ENCODE assay signal across 24 cellular contexts in the genomic region with DNA sequence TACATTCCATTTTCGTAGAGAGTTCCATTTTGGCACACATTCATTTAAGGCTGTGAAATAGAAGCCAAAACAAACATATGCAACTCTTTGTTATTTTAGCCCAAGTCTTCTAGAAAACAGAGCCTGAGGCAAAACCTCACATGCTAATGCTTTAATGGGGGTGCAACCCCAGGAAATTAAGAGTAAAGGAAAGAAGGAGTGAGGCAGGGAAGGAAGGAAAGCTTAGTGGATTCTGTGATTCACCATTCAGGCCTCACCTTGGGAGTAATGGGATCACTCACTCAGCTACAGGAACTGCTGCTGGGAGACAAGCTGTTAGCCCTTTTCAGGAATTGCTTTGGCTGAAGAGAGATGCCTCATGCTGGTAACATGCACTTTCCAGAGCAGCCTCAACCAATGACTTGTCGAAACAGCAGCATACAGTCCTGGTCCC.
DNase-seq lines count a peak whose midpoint lies in the region; ATAC-seq, FAIRE-seq and TF ChIP-seq lines count a peak whose summit lies in the region.
"Had no signal": no experiment of that assay in that cellular context is flagged by ENCODE, and none has a peak within 500 bp of the region (broad histone marks: within the 10 kb centered on the region; RNA-seq: fewer than 3 reads in every experiment).

No MANE protein-coding gene starts in this region.

- H4K8ac ChIP-seq in H9 (replicated peaks; ENCODE audit: insufficient read length, low read depth, low read length) (no peak overlapping the region), mesendoderm (ENCODE audit: low read depth, low read length) (no peak overlapping the region)

- H3K56ac ChIP-seq in H9 (ENCODE audit: insufficient read length, low read depth, low read length) (no peak overlapping the region), mesendoderm (ENCODE audit: low read length) (no peak overlapping the region)

- no peak overlapping the region for H2AK5ac ChIP-seq in H9 (ENCODE audit: insufficient read length, low read length)
- H2AK5ac ChIP-seq in mesendoderm (ENCODE audit: low read length) = no peak overlapping the region

- H3K18ac ChIP-seq in H9 (ENCODE audit: insufficient read length, low read depth, low read length) = no peak overlapping the region
- no peak overlapping the region for H3K18ac ChIP-seq in mesendoderm (ENCODE audit: low read length)

- H3K23me2 ChIP-seq in H9 (ENCODE audit: insufficient read length, low read depth, low read length, poor library complexity, severe bottlenecking) = no peaks in the 10 kb centered on the region

- H3K4ac ChIP-seq in H9 (ENCODE audit: low read depth, low read length) (no peak overlapping the region), mesendoderm (ENCODE audit: low read depth, low read length) (no peak overlapping the region)

- no peak for FAIRE-seq in kidney (lab: Jason Lieb, UNC)
- FAIRE-seq: HepG2 had no signal

- no peak overlapping the region for H2AFZ ChIP-seq in H9 (ENCODE audit: low read length)

- CTCF ChIA-PET in WTC11 (lab: Charles Lee) = interaction anchor here (1.2 to 1.3 kb wide), 2 partner anchors 47 to 208 kb away, joined by 5 to 8 read pairs; no protein-coding TSS in a partner anchor

- H3K27me3 ChIP-seq in H9 (ENCODE audit: insufficient read depth, low read length) (no peaks in the 10 kb centered on the region), mesendoderm (ENCODE audit: insufficient read depth, low read length, poor library complexity) (no peaks in the 10 kb centered on the region)
- H3K27me3 ChIP-seq: cardiac muscle cell, heart left ventricle had no signal

- peak; percentile 46 for DNase-seq in H9
- DNase-seq in WTC11 (ENCODE audit: low spot score) = no peak
- DNase-seq in epithelial cell of esophagus (ENCODE audit: low read depth) = peak; percentile 85
- peak; percentile 78 for DNase-seq in mesendoderm
- DNase-seq in kidney = no peak
- no peak for DNase-seq in mucosa of gallbladder (ENCODE audit: low spot score)
- DNase-seq in omental fat pad (ENCODE audit: low spot score) = no peak
- DNase-seq: activated CD4-positive, alpha-beta memory T cell treated with anti-CD3 and anti-CD28 coated beads for 36 hours; activated T-cell treated with anti-CD3 and anti-CD28 coated beads, Interleukin-2, amount 50 U/mL, for 4 hours; CD4-positive, alpha-beta T cell; DND-41; heart left ventricle; midbrain; NCI-H1694 treated with DMSO at 0.1 percent for 48 hours; Right ventricle myocardium superior; stimulated activated CD4-positive, alpha-beta T cell treated with anti-CD3 and anti-CD28 coated beads, Interleukin-15, amount 100 ng/mL, for 24 hours; stimulated activated naive CD4-positive, alpha-beta T cell treated with Interleukin-2 at 50 U/mL for 16 hours; WERI-Rb-1 had no signal

- TF ChIP-seq CTCF in H9 (conservative IDR thresholded peaks at IDR 0.05) (no peak), WTC11 (IDR thresholded peaks at IDR 0.05) (no peak), epithelial cell of esophagus (IDR thresholded peaks at IDR 0.05; ENCODE audit: insufficient read depth, low read depth, low read length, missing control alignments) (no peak), kidney (IDR thresholded peaks at IDR 0.05; ENCODE audit: borderline replicate concordance, extremely low read depth, insufficient read depth) (no peak), omental fat pad (IDR thresholded peaks at IDR 0.05) (no peak)

- H3K9me3 ChIP-seq in H9 (ENCODE audit: control insufficient read depth, low read depth, low read length) (no peaks in the 10 kb centered on the region), kidney (ENCODE audit: control insufficient read depth in 1 of 2, low read length in 2 of 2) (no peaks in the 10 kb centered on the region)

- no peak overlapping the region for H4K91ac ChIP-seq in H9 (ENCODE audit: insufficient read length, low read depth, low read length)

- H4K5ac ChIP-seq in H9 (ENCODE audit: insufficient read length, low read depth, low read length) (no peak overlapping the region), mesendoderm (ENCODE audit: low read length) (no peak overlapping the region)

- H3K4me2 ChIP-seq in H9 (ENCODE audit: insufficient read depth, insufficient read length, low read length) (no peak overlapping the region), mesendoderm (ENCODE audit: low read length) (no peak overlapping the region)

- H3K36me3 Mint-ChIP-seq in H9 (ENCODE audit: insufficient read depth in 1 of 3, low read depth in 3 of 3) = peaks cover 0 to 8% (median 0%) of the 10 kb centered on the region in 3 experiments; a peak in 1 of 7 replicates
- H3K36me3 Mint-ChIP-seq in WTC11 = peaks cover 8% of the 10 kb centered on the region
- H3K36me3 Mint-ChIP-seq: activated CD4-positive, alpha-beta memory T cell treated with anti-CD3 and anti-CD28 coated beads for 36 hours; activated naive CD4-positive, alpha-beta T cell treated with anti-CD3 and anti-CD28 coated beads, Interleukin-2, amount 50 U/mL, for 24 hours; type B pancreatic cell had no signal

- H3K4me1 ChIP-seq in H9 (ENCODE audit: insufficient read depth, low read length) (no peaks in the 10 kb centered on the region), mesendoderm (ENCODE audit: control insufficient read depth, low read depth, low read length) (no peaks in the 10 kb centered on the region), kidney (ENCODE audit: control insufficient read depth in 1 of 2, insufficient read depth in 1 of 2, low read depth in 1 of 2, low read length in 2 of 2) (no peaks in the 10 kb centered on the region)
- H3K4me1 ChIP-seq: heart left ventricle had no signal

- H3K14ac ChIP-seq in H9 (ENCODE audit: insufficient read depth, low read length) = no peak overlapping the region

- intact Hi-C loops in kidney (cut with DNase I) = no loop called here

- no peaks in the 10 kb centered on the region for H3K79me2 ChIP-seq in H9 (ENCODE audit: insufficient read depth, low read length)
- no peaks in the 10 kb centered on the region for H3K79me2 ChIP-seq in mesendoderm (ENCODE audit: control insufficient read depth, insufficient read depth, low read length)

- no peak overlapping the region for H2BK120ac ChIP-seq in H9 (ENCODE audit: low read depth, low read length, poor library complexity, severe bottlenecking)
- no peak overlapping the region for H2BK120ac ChIP-seq in mesendoderm (ENCODE audit: low read depth, low read length)

- no peak overlapping the region for H2BK20ac ChIP-seq in H9 (ENCODE audit: low read depth, low read length, poor library complexity, severe bottlenecking)

- ATAC-seq in WTC11 = peak; percentile 92
- no peak for ATAC-seq in HG03439 (IDR thresholded peaks at IDR 0.05; ENCODE audit: unreplicated experiment)
- ATAC-seq in omental fat pad (ENCODE audit: low FRiP score) = no peak
- ATAC-seq: activated T-cell treated with anti-CD3 and anti-CD28 coated beads, Interleukin-2, amount 50 U/mL, for 4 hours; heart left ventricle; HepG2 had no signal

- H2BK15ac ChIP-seq in H9 (ENCODE audit: low read depth, low read length) (no peak overlapping the region), mesendoderm (replicated peaks; ENCODE audit: low read depth) (no peak overlapping the region)

- H3K4me3 Mint-ChIP-seq in H9 (no peak overlapping the region), WTC11 (no peak overlapping the region)
- H3K4me3 Mint-ChIP-seq: activated CD4-positive, alpha-beta memory T cell treated with anti-CD3 and anti-CD28 coated beads for 36 hours; activated naive CD4-positive, alpha-beta T cell treated with anti-CD3 and anti-CD28 coated beads, Interleukin-2, amount 50 U/mL, for 24 hours; activated T-cell treated with anti-CD3 and anti-CD28 coated beads, Interleukin-2, amount 50 U/mL, for 4 hours; CD4-positive, alpha-beta T cell; T-helper 1 cell treated with Interleukin-12 subunit alpha and Interleukin-12 subunit beta and Interleukin-4 antibody, amounts not matched to agents 30 μg/mL and 1 μg/mL, for 36 hours; type B pancreatic cell had no signal

- H3K27me3 Mint-ChIP-seq in H9 (ENCODE audit: low read depth) (no peaks in the 10 kb centered on the region), WTC11 (ENCODE audit: low read depth) (peaks cover 64% of the 10 kb centered on the region)
- H3K27me3 Mint-ChIP-seq: activated CD4-positive, alpha-beta memory T cell treated with anti-CD3 and anti-CD28 coated beads for 36 hours; activated naive CD4-positive, alpha-beta T cell treated with anti-CD3 and anti-CD28 coated beads, Interleukin-2, amount 50 U/mL, for 24 hours; CD4-positive, alpha-beta T cell; type B pancreatic cell had no signal

- H3K23ac ChIP-seq in H9 (ENCODE audit: insufficient read length, low read depth, low read length) (no peak overlapping the region), mesendoderm (ENCODE audit: low read length) (no peak overlapping the region)

- H3K9me3 Mint-ChIP-seq in H9 = peaks cover 0 to 2% of the 10 kb centered on the region in 2 experiments; a peak in 2 of 5 replicates
- H3K9me3 Mint-ChIP-seq in WTC11 = peaks cover 13% of the 10 kb centered on the region
- H3K9me3 Mint-ChIP-seq: CD4-positive, alpha-beta T cell; T-helper 1 cell treated with Interleukin-12 subunit alpha and Interleukin-12 subunit beta and Interleukin-4 antibody, amounts not matched to agents 30 μg/mL and 1 μg/mL, for 36 hours; type B pancreatic cell had no signal

- no peak overlapping the region for H3K4me3 ChIP-seq in epithelial cell of esophagus (ENCODE audit: low read length)
- no peak overlapping the region for H3K4me3 ChIP-seq in mesendoderm (ENCODE audit: low read length)
- no peak overlapping the region for H3K4me3 ChIP-seq in kidney (ENCODE audit: low read length in 2 of 2)
- H3K4me3 ChIP-seq: cardiac muscle cell, heart left ventricle had no signal

- H3K4me1 Mint-ChIP-seq in H9 (peaks cover 10 to 11% of the 10 kb centered on the region in 2 experiments), WTC11 (peaks cover 27% of the 10 kb centered on the region)
- H3K4me1 Mint-ChIP-seq: activated naive CD4-positive, alpha-beta T cell treated with anti-CD3 and anti-CD28 coated beads, Interleukin-2, amount 50 U/mL, for 24 hours had no signal

- H3K79me1 ChIP-seq in H9 (ENCODE audit: insufficient read depth, low read depth, low read length, poor library complexity, severe bottlenecking) (no peaks in the 10 kb centered on the region), mesendoderm (ENCODE audit: low read length) (no peaks in the 10 kb centered on the region)

- POLR2A ChIA-PET in WTC11 (lab: Charles Lee) = no interaction called here

- no CpG with 5 or more reads among the region's 2 CpGs for WGBS in H9 (ENCODE audit: extremely low coverage, insufficient read length, low lambda C conversion rate)
- no CpG with 5 or more reads among the region's 2 CpGs for WGBS in mesendoderm (ENCODE audit: extremely low coverage, insufficient coverage, low lambda C conversion rate)

- H3K36me3 ChIP-seq in mesendoderm (ENCODE audit: control insufficient read depth, insufficient read depth, low read length) (no peaks in the 10 kb centered on the region), kidney (ENCODE audit: control insufficient read depth in 1 of 2, insufficient read depth in 2 of 2, low read length in 2 of 2) (no peaks in the 10 kb centered on the region)
- H3K36me3 ChIP-seq: cardiac muscle cell, heart left ventricle, WERI-Rb-1 had no signal

- no peak overlapping the region for H3K9ac ChIP-seq in H9 (ENCODE audit: extremely low read depth, insufficient read length, low read length)
- H3K9ac ChIP-seq in mesendoderm (ENCODE audit: low read length) = no peak overlapping the region
- H3K9ac ChIP-seq in kidney (ENCODE audit: low read length in 2 of 2) = no peak overlapping the region

- no peak overlapping the region for H3T11ph ChIP-seq in H9 (ENCODE audit: low read length)

- H3K27ac ChIP-seq in H9 (ENCODE audit: insufficient read length, low read depth, low read length) (no peak overlapping the region), mesendoderm (ENCODE audit: low read depth, low read length) (no peak overlapping the region), kidney (ENCODE audit: low read depth in 2 of 2, low read length in 2 of 2) (no peak overlapping the region)
- H3K27ac ChIP-seq: cardiac muscle cell, heart left ventricle, WERI-Rb-1 had no signal

- H3K27ac Mint-ChIP-seq in H9 = peak overlapping the region in 1 of 3 experiments; percentile 0; a peak in 1 of 7 replicates
- H3K27ac Mint-ChIP-seq in WTC11 = no peak overlapping the region
- H3K27ac Mint-ChIP-seq: activated CD4-positive, alpha-beta memory T cell treated with anti-CD3 and anti-CD28 coated beads for 36 hours; activated naive CD4-positive, alpha-beta T cell treated with anti-CD3 and anti-CD28 coated beads, Interleukin-2, amount 50 U/mL, for 24 hours; CD4-positive, alpha-beta T cell; T-helper 1 cell treated with Interleukin-12 subunit alpha and Interleukin-12 subunit beta and Interleukin-4 antibody, amounts not matched to agents 30 μg/mL and 1 μg/mL, for 36 hours; type B pancreatic cell had no signal

- no peak overlapping the region for H2BK5ac ChIP-seq in H9 (ENCODE audit: insufficient read length, low read length)
- no peak overlapping the region for H2BK5ac ChIP-seq in mesendoderm (ENCODE audit: low read length)

- no peak overlapping the region for H2BK12ac ChIP-seq in H9 (ENCODE audit: insufficient read length, low read depth, low read length)

- H4K20me1 ChIP-seq in H9 (ENCODE audit: control insufficient read depth, insufficient read depth, insufficient read length) = no peaks in the 10 kb centered on the region

Comparison
In these comparisons a context has a peak if more than half of its experiments do, and no peak if none do; other contexts are left out.
1. DNase-seq: peak in H9 (single experiment), epithelial cell of esophagus (single experiment) and mesendoderm (single experiment); none in WTC11 (single experiment), kidney (single experiment), mucosa of gallbladder (single experiment) and omental fat pad (single experiment).